In the genomic region with DNA sequence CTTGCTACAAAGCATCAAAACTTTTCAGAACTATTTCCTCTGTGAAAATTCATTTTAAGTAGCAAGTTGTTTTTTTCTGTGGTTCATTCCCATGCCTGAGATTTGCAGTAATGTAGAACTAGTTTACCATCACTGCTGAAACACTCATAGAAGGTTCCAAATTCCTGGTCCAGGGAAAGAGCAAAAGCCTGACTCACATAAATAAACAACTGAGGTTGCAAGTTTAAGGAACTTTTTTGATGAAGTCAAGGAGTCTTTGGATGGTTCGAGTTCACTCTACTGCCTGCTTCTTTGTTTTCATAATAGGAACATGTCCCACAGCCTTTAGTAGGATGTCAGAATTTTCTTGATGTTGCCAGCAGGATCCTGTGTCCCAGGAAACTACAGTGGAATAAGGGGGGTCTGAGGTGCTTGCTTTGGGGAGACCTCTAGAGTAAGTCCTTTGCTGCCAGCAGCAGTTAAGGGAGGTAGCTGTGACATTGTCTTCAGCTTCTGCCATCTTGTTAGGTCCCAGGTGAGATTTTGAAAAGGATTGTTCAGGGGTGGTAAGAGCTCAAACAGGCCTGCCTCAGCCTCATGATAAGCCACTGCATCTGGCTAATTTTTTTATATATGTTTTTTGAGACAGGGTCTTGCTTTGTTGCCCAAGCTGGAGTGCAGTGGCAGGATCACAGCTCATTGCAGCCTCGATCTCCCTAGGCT, we compare ENCODE assay signal across 1 cellular context.
TF ChIP-seq lines count a peak whose summit lies in the region.

No MANE protein-coding gene starts in this region.

TF ChIP-seq in GM23338, 12 proteins besides CTCF, POLR2A, EP300 and RAD21 (continued from another document):
- TF ChIP-seq, protein P1, sequence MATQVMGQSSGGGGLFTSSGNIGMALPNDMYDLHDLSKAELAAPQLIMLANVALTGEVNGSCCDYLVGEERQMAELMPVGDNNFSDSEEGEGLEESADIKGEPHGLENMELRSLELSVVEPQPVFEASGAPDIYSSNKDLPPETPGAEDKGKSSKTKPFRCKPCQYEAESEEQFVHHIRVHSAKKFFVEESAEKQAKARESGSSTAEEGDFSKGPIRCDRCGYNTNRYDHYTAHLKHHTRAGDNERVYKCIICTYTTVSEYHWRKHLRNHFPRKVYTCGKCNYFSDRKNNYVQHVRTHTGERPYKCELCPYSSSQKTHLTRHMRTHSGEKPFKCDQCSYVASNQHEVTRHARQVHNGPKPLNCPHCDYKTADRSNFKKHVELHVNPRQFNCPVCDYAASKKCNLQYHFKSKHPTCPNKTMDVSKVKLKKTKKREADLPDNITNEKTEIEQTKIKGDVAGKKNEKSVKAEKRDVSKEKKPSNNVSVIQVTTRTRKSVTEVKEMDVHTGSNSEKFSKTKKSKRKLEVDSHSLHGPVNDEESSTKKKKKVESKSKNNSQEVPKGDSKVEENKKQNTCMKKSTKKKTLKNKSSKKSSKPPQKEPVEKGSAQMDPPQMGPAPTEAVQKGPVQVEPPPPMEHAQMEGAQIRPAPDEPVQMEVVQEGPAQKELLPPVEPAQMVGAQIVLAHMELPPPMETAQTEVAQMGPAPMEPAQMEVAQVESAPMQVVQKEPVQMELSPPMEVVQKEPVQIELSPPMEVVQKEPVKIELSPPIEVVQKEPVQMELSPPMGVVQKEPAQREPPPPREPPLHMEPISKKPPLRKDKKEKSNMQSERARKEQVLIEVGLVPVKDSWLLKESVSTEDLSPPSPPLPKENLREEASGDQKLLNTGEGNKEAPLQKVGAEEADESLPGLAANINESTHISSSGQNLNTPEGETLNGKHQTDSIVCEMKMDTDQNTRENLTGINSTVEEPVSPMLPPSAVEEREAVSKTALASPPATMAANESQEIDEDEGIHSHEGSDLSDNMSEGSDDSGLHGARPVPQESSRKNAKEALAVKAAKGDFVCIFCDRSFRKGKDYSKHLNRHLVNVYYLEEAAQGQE (IDR thresholded peaks at IDR 0.05; ENCODE audit: unreplicated experiment) = no peak
- no peak for TF ChIP-seq CREB1 (CRISPR knock-in tag; IDR thresholded peaks at IDR 0.05; ENCODE audit: low read depth)
- TF ChIP-seq POLR2AphosphoS5 (IDR thresholded peaks at IDR 0.05; ENCODE audit: low read depth) = no peak
- TF ChIP-seq NANOG (IDR thresholded peaks at IDR 0.05; ENCODE audit: borderline replicate concordance) = no peak
- no peak for TF ChIP-seq JUNB (IDR thresholded peaks at IDR 0.05; ENCODE audit: unreplicated experiment)
- no peak for TF ChIP-seq STAT1 (IDR thresholded peaks at IDR 0.05; ENCODE audit: unreplicated experiment)
- no peak for TF ChIP-seq ZNF114 (CRISPR knock-in tag; IDR thresholded peaks at IDR 0.05)
